In genomic region chr18:44839239-44839666, GRCh38 we compare ENCODE assay signal across 1 cellular context.
A peak's percentile ranks its signal among the peaks of the same experiment; 100 is the strongest.
TF ChIP-seq lines count a peak whose summit lies in the region.

No MANE protein-coding gene starts in this region.

TF ChIP-seq in K562, 482 proteins besides CTCF, POLR2A, EP300 and RAD21 (continued from another document):
- no peak for TF ChIP-seq TSHZ1 (CRISPR knock-in tag; IDR thresholded peaks at IDR 0.05)
- TF ChIP-seq ATF3 (IDR thresholded peaks at IDR 0.05), result peak; percentile 66
- no peak for TF ChIP-seq ATF3 (CRISPR knock-in tag; conservative IDR thresholded peaks at IDR 0.05)
- no peak for TF ChIP-seq HBP1 (CRISPR knock-in tag; IDR thresholded peaks at IDR 0.05)
- 0 out of 2 replicates have a peak, but pooled peaks have one; percentile 25 for TF ChIP-seq LEF1 (IDR thresholded peaks at IDR 0.05)
- peak; percentile 60 for TF ChIP-seq FOSL1 (tag; conservative IDR thresholded peaks at IDR 0.05)
- peak; percentile 13 to 40; a peak in 1 of 4 replicates for TF ChIP-seq TRIM24 (IDR thresholded peaks at IDR 0.05)
- peak; percentile 58; the same call in 1 of the 2 replicates for TF ChIP-seq RREB1 (CRISPR knock-in tag; IDR thresholded peaks at IDR 0.05)
- no peak for TF ChIP-seq ZNF274 (IDR thresholded peaks at IDR 0.05; ENCODE audit: borderline replicate concordance, low read depth, low read length)
- no peak for TF ChIP-seq DPF2 (IDR thresholded peaks at IDR 0.05)
- no peak for TF ChIP-seq ATF1 (CRISPR knock-in tag; IDR thresholded peaks at IDR 0.05)
- TF ChIP-seq ATF1 (tag; IDR thresholded peaks at IDR 0.05), result no peak
- peak; percentile 52 to 64; a peak in 2 of 4 replicates for TF ChIP-seq ETV6 (IDR thresholded peaks at IDR 0.05; ENCODE audit: borderline replicate concordance in 1 of 2, low read depth in 2 of 2, low read length in 1 of 2)
- no peak for TF ChIP-seq ETV6 (CRISPR knock-in tag; IDR thresholded peaks at IDR 0.05; ENCODE audit: borderline replicate concordance)
- TF ChIP-seq AFF1 (IDR thresholded peaks at IDR 0.05; ENCODE audit: low read depth in 1 of 2, partially characterized antibody in 2 of 2), result no peak
- peak; percentile 86 for TF ChIP-seq C11orf30 (IDR thresholded peaks at IDR 0.05; ENCODE audit: low read depth)
- TF ChIP-seq ZNF347 (CRISPR knock-in tag; IDR thresholded peaks at IDR 0.05; ENCODE audit: low read depth), result no peak
- no peak for TF ChIP-seq MCM2 (IDR thresholded peaks at IDR 0.05; ENCODE audit: low read depth)
- peak; percentile 65 for TF ChIP-seq CTBP1 (IDR thresholded peaks at IDR 0.05; ENCODE audit: borderline replicate concordance)
